Comparison of ENCODE assay signal across 8 cellular contexts in genomic region chr20:47319517-47320252, GRCh38. TPM values are rescaled to one million over a fixed set of nuclear protein-coding genes. Genes with fewer than 3 reads are reported as not detected.
DNase-seq lines count a peak whose midpoint lies in the region; ATAC-seq lines count a peak whose summit lies in the region.

No MANE protein-coding gene starts in this region.

- H3K4me3 Mint-ChIP-seq in stimulated activated memory B cell treated with anti-CD40 and anti-IgM and Interleukin-4, amounts not matched to agents 10 μg/mL and 1 μg/mL and 100 μg/mL, for 72 hours, result no peak overlapping the region

- H3K4me1 Mint-ChIP-seq in stimulated activated memory B cell treated with anti-CD40 and anti-IgM and Interleukin-4, amounts not matched to agents 10 μg/mL and 1 μg/mL and 100 μg/mL, for 72 hours, result peaks cover 81% of the 10 kb centered on the region

- H3K36me3 Mint-ChIP-seq in stimulated activated memory B cell treated with anti-CD40 and anti-IgM and Interleukin-4, amounts not matched to agents 10 μg/mL and 1 μg/mL and 100 μg/mL, for 72 hours, result peaks cover 19% of the 10 kb centered on the region

- DNase-seq in EL (peak; percentile 55), NCI-H2196 (lab: John Stamatoyannopoulos, UW; ENCODE audit: unreplicated experiment) (peak; percentile 84), cerebellar cortex (ENCODE audit: low spot score) (peak; percentile 69), left colon (peak; percentile 61 to 73), NK-92 (lab: John Stamatoyannopoulos, UW; ENCODE audit: unreplicated experiment) (no peak)

- H3K9me3 Mint-ChIP-seq in stimulated activated memory B cell treated with anti-CD40 and anti-IgM and Interleukin-4, amounts not matched to agents 10 μg/mL and 1 μg/mL and 100 μg/mL, for 72 hours, result no peaks in the 10 kb centered on the region

- ATAC-seq in left colon (peak; percentile 44), GM18868 (IDR thresholded peaks at IDR 0.05; ENCODE audit: unreplicated experiment) (no peak), HG03175 (IDR thresholded peaks at IDR 0.05; ENCODE audit: unreplicated experiment) (no peak)
- no peak for ATAC-seq in stimulated activated memory B cell treated with anti-CD40 and anti-IgM and Interleukin-4, amounts not matched to agents 10 μg/mL and 1 μg/mL and 100 μg/mL, for 72 hours

- intact Hi-C loops in left colon (cut with DNase I, micrococcal nuclease), result no loop called here

- no peaks in the 10 kb centered on the region for H3K27me3 Mint-ChIP-seq in stimulated activated memory B cell treated with anti-CD40 and anti-IgM and Interleukin-4, amounts not matched to agents 10 μg/mL and 1 μg/mL and 100 μg/mL, for 72 hours

- H3K27ac Mint-ChIP-seq in stimulated activated memory B cell treated with anti-CD40 and anti-IgM and Interleukin-4, amounts not matched to agents 10 μg/mL and 1 μg/mL and 100 μg/mL, for 72 hours, result peak overlapping the region; percentile 74

RNA-seq across cellular contexts. Expression of gene ZMYND8, which starts 36.8 kb away (rescaled TPM):
- 10 to 100 TPM; 42.8 to 48.4 TPM for total RNA-seq in left colon
